In genomic region chr6:135102191-135102590, GRCh38 we compare ENCODE assay signal across 13 cellular contexts. TPM values are rescaled to one million over a fixed set of nuclear protein-coding genes. Genes with fewer than 3 reads are reported as not detected.
DNase-seq lines count a peak whose midpoint lies in the region; ATAC-seq and TF ChIP-seq lines count a peak whose summit lies in the region.
"Had no signal": no experiment of that assay in that cellular context is flagged by ENCODE, and none has a peak within 500 bp of the region (broad histone marks: within the 10 kb centered on the region; RNA-seq: fewer than 3 reads in every experiment).

No MANE protein-coding gene starts in this region.

- peaks cover 4 to 11% of the 10 kb centered on the region in 2 donors for H3K9me3 Mint-ChIP-seq in stimulated activated naive CD8-positive, alpha-beta T cell treated with anti-CD3 and anti-CD28 coated beads, Interleukin-15, amount 100 ng/mL, for 72 hours
- H3K9me3 Mint-ChIP-seq in osteocyte (ENCODE audit: unreplicated experiment) = no peaks in the 10 kb centered on the region
- peaks cover 0 to 3% of the 10 kb centered on the region in 2 donors for H3K9me3 Mint-ChIP-seq in stimulated activated naive B cell treated with anti-CD40 and anti-IgM and Interleukin-4, amounts not matched to agents 10 μg/mL and 1 μg/mL and 100 μg/mL, for 72 hours
- H3K9me3 Mint-ChIP-seq: IgD-negative memory B cell had no signal

- peak overlapping the region in 1 of 2 donors; percentile 92 for H3K27ac Mint-ChIP-seq in stimulated activated naive CD8-positive, alpha-beta T cell treated with anti-CD3 and anti-CD28 coated beads, Interleukin-15, amount 100 ng/mL, for 72 hours
- peak overlapping the region; percentile 90 for H3K27ac Mint-ChIP-seq in T-helper 17 cell
- no peak overlapping the region for H3K27ac Mint-ChIP-seq in osteocyte (ENCODE audit: unreplicated experiment)
- H3K27ac Mint-ChIP-seq in stimulated activated naive B cell treated with anti-CD40 and anti-IgM and Interleukin-4, amounts not matched to agents 10 μg/mL and 1 μg/mL and 100 μg/mL, for 72 hours = no peak overlapping the region
- H3K27ac Mint-ChIP-seq: IgD-negative memory B cell had no signal

- ATAC-seq in stimulated activated naive CD8-positive, alpha-beta T cell treated with anti-CD3 and anti-CD28 coated beads, Interleukin-15, amount 100 ng/mL, for 72 hours = no peak
- ATAC-seq in stimulated activated naive CD8-positive, alpha-beta T cell treated with anti-CD3 and anti-CD28 coated beads, Interleukin-15, Interleukin-2, amounts not matched to agents 100 U/mL and 50 U/mL, for 24 hours = no peak
- no peak for ATAC-seq in T-helper 17 cell
- no peak for ATAC-seq in stimulated activated naive B cell treated with anti-CD40 and anti-IgM and Interleukin-4, amounts not matched to agents 10 μg/mL and 1 μg/mL and 100 μg/mL, for 72 hours (replicated peaks)
- ATAC-seq: A549, PC-3 had no signal

- H3K36me3 ChIP-seq in KOPT-K1 (ENCODE audit: insufficient read depth, low read length) = no peaks in the 10 kb centered on the region

- no peaks in the 10 kb centered on the region for H3K27me3 Mint-ChIP-seq in stimulated activated naive CD8-positive, alpha-beta T cell treated with anti-CD3 and anti-CD28 coated beads, Interleukin-15, amount 100 ng/mL, for 72 hours
- no peaks in the 10 kb centered on the region for H3K27me3 Mint-ChIP-seq in T-helper 17 cell
- peaks cover 64% of the 10 kb centered on the region for H3K27me3 Mint-ChIP-seq in osteocyte (ENCODE audit: unreplicated experiment)
- peaks cover 4% of the 10 kb centered on the region in 2 donors for H3K27me3 Mint-ChIP-seq in stimulated activated naive B cell treated with anti-CD40 and anti-IgM and Interleukin-4, amounts not matched to agents 10 μg/mL and 1 μg/mL and 100 μg/mL, for 72 hours

- no peak for TF ChIP-seq CTCF in osteocyte (IDR thresholded peaks at IDR 0.05)

- H3K36me3 Mint-ChIP-seq in T-helper 17 cell (ENCODE audit: low read depth) (peaks cover 3% of the 10 kb centered on the region), osteocyte (ENCODE audit: unreplicated experiment) (no peaks in the 10 kb centered on the region)
- H3K36me3 Mint-ChIP-seq in stimulated activated naive B cell treated with anti-CD40 and anti-IgM and Interleukin-4, amounts not matched to agents 10 μg/mL and 1 μg/mL and 100 μg/mL, for 72 hours = peaks cover 0 to 3% of the 10 kb centered on the region in 2 donors

- peak overlapping the region; percentile 71 to 76 for H3K4me3 Mint-ChIP-seq in stimulated activated naive CD8-positive, alpha-beta T cell treated with anti-CD3 and anti-CD28 coated beads, Interleukin-15, amount 100 ng/mL, for 72 hours
- H3K4me3 Mint-ChIP-seq in T-helper 17 cell = no peak overlapping the region
- H3K4me3 Mint-ChIP-seq in osteocyte (ENCODE audit: unreplicated experiment) = no peak overlapping the region
- H3K4me3 Mint-ChIP-seq in stimulated activated naive B cell treated with anti-CD40 and anti-IgM and Interleukin-4, amounts not matched to agents 10 μg/mL and 1 μg/mL and 100 μg/mL, for 72 hours = no peak overlapping the region

- DNase-seq in stimulated activated naive CD8-positive, alpha-beta T cell treated with anti-CD3 and anti-CD28 coated beads, Interleukin-15, amount 100 ng/mL, for 72 hours = no peak
- no peak for DNase-seq in stimulated activated naive CD8-positive, alpha-beta T cell treated with anti-CD3 and anti-CD28 coated beads, Interleukin-15, Interleukin-2, amounts not matched to agents 100 U/mL and 50 U/mL, for 24 hours
- no peak for DNase-seq in T-helper 17 cell
- DNase-seq in glomerular visceral epithelial cell (ENCODE audit: extremely low spot score) = no peak
- DNase-seq in osteocyte (ENCODE audit: extremely low spot score, unreplicated experiment) = no peak
- no peak for DNase-seq in stimulated activated naive B cell treated with anti-CD40 and anti-IgM and Interleukin-4, amounts not matched to agents 10 μg/mL and 1 μg/mL and 100 μg/mL, for 72 hours
- DNase-seq: GDM1, GOT3, PC-3 had no signal

- H3K27ac ChIP-seq in KOPT-K1 (ENCODE audit: low read depth, low read length, poor library complexity, severe bottlenecking) = peak overlapping the region; percentile 83
- H3K27ac ChIP-seq: A549 had no signal

- H3K9me3 ChIP-seq in KOPT-K1 (ENCODE audit: insufficient read depth, low read length, poor library complexity, severe bottlenecking) (no peaks in the 10 kb centered on the region), T-helper 17 cell (ENCODE audit: control insufficient read depth, low read length, poor library complexity, severe bottlenecking) (no peaks in the 10 kb centered on the region)
- H3K9me3 ChIP-seq: A549, SK-N-SH had no signal

- peaks cover 76% of the 10 kb centered on the region for H3K4me1 Mint-ChIP-seq in stimulated activated naive CD8-positive, alpha-beta T cell treated with anti-CD3 and anti-CD28 coated beads, Interleukin-15, amount 100 ng/mL, for 72 hours
- H3K4me1 Mint-ChIP-seq in T-helper 17 cell (peaks cover 10% of the 10 kb centered on the region), osteocyte (ENCODE audit: unreplicated experiment) (no peaks in the 10 kb centered on the region)
- H3K4me1 Mint-ChIP-seq in stimulated activated naive B cell treated with anti-CD40 and anti-IgM and Interleukin-4, amounts not matched to agents 10 μg/mL and 1 μg/mL and 100 μg/mL, for 72 hours = peaks cover 14 to 28% of the 10 kb centered on the region in 2 donors

RNA-seq across cellular contexts. Expression of gene HBS1L, which starts 47.6 kb away (rescaled TPM):
- total RNA-seq in T-helper 17 cell = 10 to 100 TPM; 72.1 to 94.0 TPM
- total RNA-seq in osteocyte = 71.4 and 77.7 TPM in 2 replicates

Comparison
In these comparisons a context has a peak if more than half of its experiments do, and no peak if none do; other contexts are left out.
1. H3K4me3 Mint-ChIP-seq: peak in stimulated activated naive CD8-positive, alpha-beta T cell treated with anti-CD3 and anti-CD28 coated beads, Interleukin-15, amount 100 ng/mL, for 72 hours (2 of 2); none in T-helper 17 cell (single experiment), osteocyte (single experiment) and stimulated activated naive B cell treated with anti-CD40 and anti-IgM and Interleukin-4, amounts not matched to agents 10 μg/mL and 1 μg/mL and 100 μg/mL, for 72 hours (0 of 2).